ENCODE assay signal across 8 cellular contexts in the genomic region with DNA sequence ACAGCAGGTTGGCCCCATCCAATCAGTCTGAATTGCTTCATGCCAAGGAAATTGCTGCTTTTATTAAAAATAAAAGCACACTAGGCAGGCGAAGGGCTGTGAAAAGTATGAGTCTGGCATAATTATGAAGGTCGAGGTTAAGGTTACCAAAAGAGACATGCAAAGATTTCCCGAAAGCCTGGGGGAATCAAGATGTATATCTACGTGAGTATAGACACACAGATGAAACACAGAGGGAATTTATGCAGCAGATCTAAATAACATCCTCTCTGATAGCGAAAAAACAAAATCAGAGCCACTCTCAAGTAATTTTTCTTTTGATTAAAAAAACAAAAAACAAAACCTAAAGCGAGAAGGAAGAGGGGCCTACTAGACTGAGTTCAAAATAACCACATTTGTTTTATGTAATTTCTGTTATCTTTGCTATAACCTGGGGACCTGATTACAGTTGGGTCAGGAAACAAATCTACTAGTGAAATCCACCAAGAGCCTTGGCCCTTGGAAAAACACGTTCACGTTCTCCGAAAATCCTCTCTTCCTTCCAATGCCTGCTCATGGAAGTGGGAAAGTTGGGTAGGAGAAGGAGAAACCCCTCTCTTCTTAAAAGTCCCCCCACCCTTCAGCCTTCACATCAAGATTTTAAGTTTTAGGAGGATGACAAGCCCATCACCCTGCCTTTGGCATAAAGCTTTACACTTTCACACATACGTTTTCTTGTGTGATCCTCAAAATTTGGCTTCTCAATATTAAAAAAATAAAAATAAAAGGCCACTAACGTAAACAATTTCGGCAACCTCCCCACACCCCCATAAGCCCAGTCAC. TPM values are rescaled to one million over a fixed set of nuclear protein-coding genes. Genes with fewer than 3 reads are reported as not detected.
DNase-seq lines count a peak whose midpoint lies in the region; ATAC-seq and TF ChIP-seq lines count a peak whose summit lies in the region.

No MANE protein-coding gene starts in this region.

- in situ Hi-C loops in brain microvascular endothelial cell (cut with HindIII; ENCODE audit: low pct_ligation_motif_present, low sequenced_read_pairs) (no loop called here), transverse colon (cut with MboI; ENCODE audit: low pct_ligation_motif_present in 1 of 4, low pct_unique_long_range_greater_than_20kb in 1 of 4, low sequenced_read_pairs in 3 of 4) (no loop called here)

- peak overlapping the region; percentile 95 for H3K27ac Mint-ChIP-seq in activated naive CD4-positive, alpha-beta T cell treated with anti-CD3 and anti-CD28 coated beads for 36 hours
- no peak overlapping the region for H3K27ac Mint-ChIP-seq in memory B cell

- H3K27ac ChIP-seq in brain microvascular endothelial cell: peak overlapping the region; percentile 91
- peak overlapping the region; percentile 96 to 98 (median 98) for H3K27ac ChIP-seq in transverse colon

- no peaks in the 10 kb centered on the region for H3K9me3 Mint-ChIP-seq in activated naive CD4-positive, alpha-beta T cell treated with anti-CD3 and anti-CD28 coated beads for 36 hours
- H3K9me3 Mint-ChIP-seq in memory B cell: no peaks in the 10 kb centered on the region

- TF ChIP-seq CTCF in brain microvascular endothelial cell (IDR thresholded peaks at IDR 0.05; ENCODE audit: low read depth, low read length, missing control alignments) (no peak), transverse colon (IDR thresholded peaks at IDR 0.05) (no peak)

- peaks cover 59% of the 10 kb centered on the region for H3K4me1 Mint-ChIP-seq in activated naive CD4-positive, alpha-beta T cell treated with anti-CD3 and anti-CD28 coated beads for 36 hours (ENCODE audit: low read depth)
- H3K4me1 Mint-ChIP-seq in memory B cell: peaks cover 10% of the 10 kb centered on the region

- peak overlapping the region; percentile 81 for H3K4me3 Mint-ChIP-seq in activated naive CD4-positive, alpha-beta T cell treated with anti-CD3 and anti-CD28 coated beads for 36 hours
- peak overlapping the region; percentile 89 for H3K4me3 Mint-ChIP-seq in memory B cell

- no peak for TF ChIP-seq EP300 in transverse colon (IDR thresholded peaks at IDR 0.05; ENCODE audit: low read depth)

- intact Hi-C loops in activated naive CD4-positive, alpha-beta T cell treated with anti-CD3 and anti-CD28 coated beads for 36 hours (cut with micrococcal nuclease): loop anchor here (1.0 to 5.0 kb wide), 5 partner anchors 54 to 605 kb away; a partner anchor contains a TSS
- intact Hi-C loops in transverse colon (cut with DNase I; ENCODE audit: low total_unique reads): loop anchor here (10.0 kb wide), 1 partner anchor 207 kb away; a partner anchor contains a TSS

- H3K9me3 ChIP-seq in transverse colon: no peaks in the 10 kb centered on the region

- WGBS in transverse colon (ENCODE audit: low coverage in 1 of 2), 2 donors: 47 to 52% methylated on average over 12 of the region's 12 CpGs

- ATAC-seq in memory B cell (ENCODE audit: low read depth): no peak

- H3K27me3 ChIP-seq in brain microvascular endothelial cell (replicated peaks) (no peaks in the 10 kb centered on the region), transverse colon (no peaks in the 10 kb centered on the region)

- no peak for DNase-seq in activated naive CD4-positive, alpha-beta T cell treated with anti-CD3 and anti-CD28 coated beads for 36 hours
- DNase-seq in activated naive CD4-positive, alpha-beta T cell (lab: John Stamatoyannopoulos, UW): no peak
- DNase-seq in brain microvascular endothelial cell: no peak
- no peak for DNase-seq in memory B cell (ENCODE audit: low spot score in 2 of 2)
- no peak for DNase-seq in transverse colon
- no peak for DNase-seq in SHP77 treated with DMSO at 0.1 percent for 48 hours (lab: John Stamatoyannopoulos, UW)
- no peak for DNase-seq in stimulated activated CD8-positive, alpha-beta memory T cell treated with anti-CD3 and anti-CD28 coated beads, Interleukin-4, amount 100 ng/mL, for 48 hours
- DNase-seq in amygdala (lab: John Stamatoyannopoulos, UW): no peak

- H3K36me3 Mint-ChIP-seq in activated naive CD4-positive, alpha-beta T cell treated with anti-CD3 and anti-CD28 coated beads for 36 hours (ENCODE audit: low read depth): peaks cover 16% of the 10 kb centered on the region
- no peaks in the 10 kb centered on the region for H3K36me3 Mint-ChIP-seq in memory B cell

- no peaks in the 10 kb centered on the region for H3K27me3 Mint-ChIP-seq in activated naive CD4-positive, alpha-beta T cell treated with anti-CD3 and anti-CD28 coated beads for 36 hours (ENCODE audit: low read depth)
- peaks cover 38% of the 10 kb centered on the region for H3K27me3 Mint-ChIP-seq in memory B cell

- CTCF ChIA-PET in activated naive CD4-positive, alpha-beta T cell treated with anti-CD3 and anti-CD28 coated beads for 36 hours (lab: Charles Lee): interaction anchor here (0.6 to 1.7 kb wide), 3 partner anchors 10 to 77 kb away, joined by 3 to 9 read pairs (median 8); no protein-coding TSS in a partner anchor

- H3K36me3 ChIP-seq in brain microvascular endothelial cell (replicated peaks): no peaks in the 10 kb centered on the region
- no peaks in the 10 kb centered on the region for H3K36me3 ChIP-seq in transverse colon

- peak overlapping the region; percentile 92 for H3K4me3 ChIP-seq in brain microvascular endothelial cell (ENCODE audit: low read depth, low read length)
- peak overlapping the region; percentile 92 to 98 (median 96) for H3K4me3 ChIP-seq in transverse colon

- peaks cover 4 to 56% (median 35%) of the 10 kb centered on the region in 4 donors for H3K4me1 ChIP-seq in transverse colon

- TF ChIP-seq POLR2A in transverse colon (IDR thresholded peaks at IDR 0.05): no peak

RNA-seq across cellular contexts. Expression of a gene that starts 1.4 kb away (rescaled TPM):
- total RNA-seq in activated naive CD4-positive, alpha-beta T cell treated with anti-CD3 and anti-CD28 coated beads for 36 hours: 10 to 100 TPM; 77.4 to 79.5 TPM
- total RNA-seq in transverse colon: 100 to 1,000 TPM in 1 of 4 donors, 10 to 100 TPM in 3; 34.8 to 109 (median 70.2) TPM
